ENCODE assay signal across 24 cellular contexts in genomic region chr4:109721033-109721432, GRCh38. TPM values are rescaled to one million over a fixed set of nuclear protein-coding genes. Genes with fewer than 3 reads are reported as not detected.
DNase-seq lines count a peak whose midpoint lies in the region; ATAC-seq, FAIRE-seq and TF ChIP-seq lines count a peak whose summit lies in the region.
"Had no signal": no experiment of that assay in that cellular context is flagged by ENCODE, and none has a peak within 500 bp of the region (broad histone marks: within the 10 kb centered on the region; RNA-seq: fewer than 3 reads in every experiment).

No MANE protein-coding gene starts in this region.

- peak; percentile 56 for DNase-seq in EH (ENCODE audit: low read depth)
- peak; percentile 45 for DNase-seq in HTR-8/SVneo (ENCODE audit: insufficient read length, low spot score)
- peak; percentile 20 for DNase-seq in astrocyte of the spinal cord (ENCODE audit: low read depth, low spot score)
- DNase-seq in kidney tubule cell (ENCODE audit: low spot score) = peak; percentile 40
- DNase-seq in activated CD4-positive, alpha-beta memory T cell treated with anti-CD3 and anti-CD28 coated beads, Interleukin-2, amount 10 ng/mL, durations not matched to agents 7 days and 5 days = no peak
- no peak for DNase-seq in H4 (ENCODE audit: low spot score)
- DNase-seq in prostate gland (ENCODE audit: low spot score) = no peak
- DNase-seq in activated naive CD8-positive, alpha-beta T cell treated with anti-CD3 and anti-CD28 coated beads, Interleukin-2, amount 50 U/mL, for 24 hours = no peak
- DNase-seq: activated CD4-positive, alpha-beta T cell treated with anti-CD3 and anti-CD28 coated beads, Interleukin-2, amount 10 ng/mL, durations not matched to agents 7 days and 5 days; CD4-positive, alpha-beta memory T cell; Kasumi-1; mesendoderm; NCI-H1417; NCI-H526; Right ventricle myocardium superior; stimulated activated naive CD8-positive, alpha-beta T cell treated with anti-CD3 and anti-CD28 coated beads, Interleukin-15, Interleukin-2, amounts not matched to agents 100 U/mL and 50 U/mL, for 24 hours; thyroid gland had no signal

- FAIRE-seq in HTR-8/SVneo (lab: Jason Lieb, UNC) = no peak
- FAIRE-seq: GM12892, H1 had no signal

- POLR2A ChIA-PET in activated CD4-positive, alpha-beta memory T cell treated with anti-CD3 and anti-CD28 coated beads, Interleukin-2, amount 10 ng/mL, durations not matched to agents 7 days and 5 days (lab: Charles Lee) = no interaction called here

- H3K4me3 Mint-ChIP-seq in activated CD4-positive, alpha-beta memory T cell treated with anti-CD3 and anti-CD28 coated beads, Interleukin-2, amount 10 ng/mL, durations not matched to agents 7 days and 5 days = no peak overlapping the region
- no peak overlapping the region for H3K4me3 Mint-ChIP-seq in activated naive CD8-positive, alpha-beta T cell treated with anti-CD3 and anti-CD28 coated beads, Interleukin-2, amount 50 U/mL, for 24 hours
- H3K4me3 Mint-ChIP-seq: activated CD4-positive, alpha-beta T cell treated with anti-CD3 and anti-CD28 coated beads, Interleukin-2, amount 10 ng/mL, durations not matched to agents 7 days and 5 days; CD4-positive, alpha-beta memory T cell; dendritic cell treated with granulocyte-macrophage colony-stimulating factor and Interleukin-4, amounts not matched to agents 40 ng/mL and 50 ng/mL, for 4 days; nephron; T-helper 1 cell treated with Interleukin-12 subunit alpha and Interleukin-12 subunit beta and Interleukin-4 antibody, amounts not matched to agents 30 μg/mL and 1 μg/mL, for 36 hours had no signal

- in situ Hi-C loops in astrocyte of the spinal cord (cut with HindIII; ENCODE audit: low sequenced_read_pairs) = no loop called here

- TF ChIP-seq POLR2A in prostate gland (IDR thresholded peaks at IDR 0.05) = no peak

- H3K27ac ChIP-seq in prostate gland = no peak overlapping the region
- H3K27ac ChIP-seq: cardiac muscle cell, epithelial cell of prostate, thyroid gland had no signal

- intact Hi-C loops in prostate gland (cut with DNase I) = no loop called here

- H3K4me1 ChIP-seq in prostate gland (replicated peaks) = no peaks in the 10 kb centered on the region
- H3K4me1 ChIP-seq: thyroid gland had no signal

- H3K27ac Mint-ChIP-seq in activated CD4-positive, alpha-beta memory T cell treated with anti-CD3 and anti-CD28 coated beads, Interleukin-2, amount 10 ng/mL, durations not matched to agents 7 days and 5 days = no peak overlapping the region
- H3K27ac Mint-ChIP-seq in activated naive CD8-positive, alpha-beta T cell treated with anti-CD3 and anti-CD28 coated beads, Interleukin-2, amount 50 U/mL, for 24 hours = no peak overlapping the region
- H3K27ac Mint-ChIP-seq: activated CD4-positive, alpha-beta T cell treated with anti-CD3 and anti-CD28 coated beads, Interleukin-2, amount 10 ng/mL, durations not matched to agents 7 days and 5 days; dendritic cell treated with granulocyte-macrophage colony-stimulating factor and Interleukin-4, amounts not matched to agents 40 ng/mL and 50 ng/mL, for 4 days; nephron; T-helper 1 cell treated with Interleukin-12 subunit alpha and Interleukin-12 subunit beta and Interleukin-4 antibody, amounts not matched to agents 30 μg/mL and 1 μg/mL, for 36 hours had no signal

- H3K36me3 Mint-ChIP-seq in activated CD4-positive, alpha-beta memory T cell treated with anti-CD3 and anti-CD28 coated beads, Interleukin-2, amount 10 ng/mL, durations not matched to agents 7 days and 5 days (ENCODE audit: low read depth) = peaks cover 14% of the 10 kb centered on the region
- H3K36me3 Mint-ChIP-seq in activated naive CD8-positive, alpha-beta T cell treated with anti-CD3 and anti-CD28 coated beads, Interleukin-2, amount 50 U/mL, for 24 hours (ENCODE audit: low read depth) = peaks cover 16% of the 10 kb centered on the region

- no peak overlapping the region for H3K4me3 ChIP-seq in astrocyte of the spinal cord (ENCODE audit: low read depth, low read length)
- no peak overlapping the region for H3K4me3 ChIP-seq in prostate gland
- H3K4me3 ChIP-seq: cardiac muscle cell, thyroid gland had no signal

- TF ChIP-seq CTCF in astrocyte of the spinal cord (IDR thresholded peaks at IDR 0.05; ENCODE audit: low read depth, low read length) (no peak), prostate gland (IDR thresholded peaks at IDR 0.05) (no peak)

- peaks cover 6% of the 10 kb centered on the region for H3K4me1 Mint-ChIP-seq in activated CD4-positive, alpha-beta memory T cell treated with anti-CD3 and anti-CD28 coated beads, Interleukin-2, amount 10 ng/mL, durations not matched to agents 7 days and 5 days
- H3K4me1 Mint-ChIP-seq in activated naive CD8-positive, alpha-beta T cell treated with anti-CD3 and anti-CD28 coated beads, Interleukin-2, amount 50 U/mL, for 24 hours = peaks cover 9% of the 10 kb centered on the region
- H3K4me1 Mint-ChIP-seq: nephron had no signal

- H3K9me3 Mint-ChIP-seq in activated CD4-positive, alpha-beta memory T cell treated with anti-CD3 and anti-CD28 coated beads, Interleukin-2, amount 10 ng/mL, durations not matched to agents 7 days and 5 days = no peaks in the 10 kb centered on the region
- H3K9me3 Mint-ChIP-seq in activated naive CD8-positive, alpha-beta T cell treated with anti-CD3 and anti-CD28 coated beads, Interleukin-2, amount 50 U/mL, for 24 hours = no peaks in the 10 kb centered on the region
- H3K9me3 Mint-ChIP-seq: CD4-positive, alpha-beta memory T cell; dendritic cell treated with granulocyte-macrophage colony-stimulating factor and Interleukin-4, amounts not matched to agents 40 ng/mL and 50 ng/mL, for 4 days; T-helper 1 cell treated with Interleukin-12 subunit alpha and Interleukin-12 subunit beta and Interleukin-4 antibody, amounts not matched to agents 30 μg/mL and 1 μg/mL, for 36 hours had no signal

- 94% methylated on average over 7 of the region's 7 CpGs for WGBS in prostate gland

- CTCF ChIA-PET in activated CD4-positive, alpha-beta memory T cell treated with anti-CD3 and anti-CD28 coated beads, Interleukin-2, amount 10 ng/mL, durations not matched to agents 7 days and 5 days (lab: Charles Lee) = no interaction called here

- ATAC-seq in activated naive CD8-positive, alpha-beta T cell treated with anti-CD3 and anti-CD28 coated beads, Interleukin-2, amount 50 U/mL, for 24 hours = no peak
- ATAC-seq: stimulated activated naive CD8-positive, alpha-beta T cell treated with anti-CD3 and anti-CD28 coated beads, Interleukin-15, Interleukin-2, amounts not matched to agents 100 U/mL and 50 U/mL, for 24 hours had no signal

- H3K9me3 ChIP-seq in prostate gland = no peaks in the 10 kb centered on the region
- H3K9me3 ChIP-seq: thyroid gland had no signal

- H3K27me3 Mint-ChIP-seq in activated CD4-positive, alpha-beta memory T cell treated with anti-CD3 and anti-CD28 coated beads, Interleukin-2, amount 10 ng/mL, durations not matched to agents 7 days and 5 days = no peaks in the 10 kb centered on the region
- H3K27me3 Mint-ChIP-seq in activated naive CD8-positive, alpha-beta T cell treated with anti-CD3 and anti-CD28 coated beads, Interleukin-2, amount 50 U/mL, for 24 hours = no peaks in the 10 kb centered on the region
- H3K27me3 Mint-ChIP-seq: activated CD4-positive, alpha-beta T cell treated with anti-CD3 and anti-CD28 coated beads, Interleukin-2, amount 10 ng/mL, durations not matched to agents 7 days and 5 days; CD4-positive, alpha-beta memory T cell; dendritic cell treated with granulocyte-macrophage colony-stimulating factor and Interleukin-4, amounts not matched to agents 40 ng/mL and 50 ng/mL, for 4 days had no signal

- no peaks in the 10 kb centered on the region for H3K27me3 ChIP-seq in prostate gland (replicated peaks; ENCODE audit: insufficient read depth)
- H3K27me3 ChIP-seq: cardiac muscle cell, thyroid gland had no signal

- no peaks in the 10 kb centered on the region for H3K36me3 ChIP-seq in prostate gland
- H3K36me3 ChIP-seq: cardiac muscle cell had no signal

RNA-seq across cellular contexts. Expression of gene PLA2G12A, which starts 8.8 kb away (rescaled TPM):
- 10 to 100 TPM; 13.2 to 15.3 TPM for total RNA-seq in activated CD4-positive, alpha-beta memory T cell treated with anti-CD3 and anti-CD28 coated beads, Interleukin-2, amount 10 ng/mL, durations not matched to agents 7 days and 5 days
- total RNA-seq in H4 (2014; rRNA removed; shearing (Covaris generic)) = 38.0 and 89.1 TPM in 2 replicates
- total RNA-seq in prostate gland = 100 to 1,000 TPM in 1 of 2 donors, 10 to 100 TPM in 1; 20.2 to 122 TPM

RNA-seq across cellular contexts. Expression of gene CASP6, which starts 17.8 kb away (rescaled TPM):
- total RNA-seq in activated CD4-positive, alpha-beta memory T cell treated with anti-CD3 and anti-CD28 coated beads, Interleukin-2, amount 10 ng/mL, durations not matched to agents 7 days and 5 days = 10 to 100 TPM; 30.5 to 32.4 TPM
- total RNA-seq in H4 (2014; rRNA removed; shearing (Covaris generic)) = 54.9 and 69.8 TPM in 2 replicates
- 10 to 100 TPM; 17.6 to 37.0 TPM for total RNA-seq in prostate gland

Comparison
In these comparisons a context has a peak if more than half of its experiments do, and no peak if none do; other contexts are left out.
1. DNase-seq: peak in EH (single experiment), HTR-8/SVneo (single experiment), astrocyte of the spinal cord (single experiment) and kidney tubule cell (single experiment); none in activated CD4-positive, alpha-beta memory T cell treated with anti-CD3 and anti-CD28 coated beads, Interleukin-2, amount 10 ng/mL, durations not matched to agents 7 days and 5 days (single experiment), H4 (single experiment), prostate gland (single experiment) and activated naive CD8-positive, alpha-beta T cell treated with anti-CD3 and anti-CD28 coated beads, Interleukin-2, amount 50 U/mL, for 24 hours (single experiment).